In genomic region chr9:89675403-89675771, GRCh38 we compare ENCODE assay signal across 12 cellular contexts.
DNase-seq lines count a peak whose midpoint lies in the region; ATAC-seq and TF ChIP-seq lines count a peak whose summit lies in the region.
"Had no signal": no experiment of that assay in that cellular context is flagged by ENCODE, and none has a peak within 500 bp of the region (broad histone marks: within the 10 kb centered on the region; RNA-seq: fewer than 3 reads in every experiment).

No MANE protein-coding gene starts in this region.

- H3K4me3 ChIP-seq in left ventricle myocardium inferior, result no peak overlapping the region
- no peak overlapping the region for H3K4me3 ChIP-seq in neutrophil (ENCODE audit: low read depth in 1 of 2, low read length in 1 of 2)

- H3K27ac Mint-ChIP-seq in WTC11, result no peak overlapping the region
- H3K27ac Mint-ChIP-seq: activated CD8-positive, alpha-beta memory T cell treated with anti-CD3 and anti-CD28 coated beads, Interleukin-2, amount 10 ng/mL, durations not matched to agents 7 days and 5 days had no signal

- H3K4me3 Mint-ChIP-seq in WTC11, result no peak overlapping the region
- H3K4me3 Mint-ChIP-seq: activated CD8-positive, alpha-beta memory T cell treated with anti-CD3 and anti-CD28 coated beads, Interleukin-2, amount 10 ng/mL, durations not matched to agents 7 days and 5 days; type B pancreatic cell had no signal

- H3K9me3 ChIP-seq in left ventricle myocardium inferior (replicated peaks), result no peaks in the 10 kb centered on the region
- H3K9me3 ChIP-seq in neutrophil, result no peaks in the 10 kb centered on the region

- peaks cover 19% of the 10 kb centered on the region for H3K36me3 Mint-ChIP-seq in WTC11
- H3K36me3 Mint-ChIP-seq: type B pancreatic cell had no signal

- DNase-seq in WTC11 (ENCODE audit: low spot score), result no peak
- DNase-seq in left ventricle myocardium inferior, result peak; percentile 69
- no peak for DNase-seq in NCI-H2029 treated with DMSO at 0.1 percent for 48 hours (lab: John Stamatoyannopoulos, UW)
- no peak for DNase-seq in stimulated activated CD8-positive, alpha-beta memory T cell treated with anti-CD3 and anti-CD28 coated beads, Interleukin-4, amount 100 ng/mL, for 48 hours
- DNase-seq in MV-4-11 (lab: John Stamatoyannopoulos, UW), result no peak
- DNase-seq: activated CD8-positive, alpha-beta memory T cell treated with anti-CD3 and anti-CD28 coated beads, Interleukin-2, amount 10 ng/mL, durations not matched to agents 7 days and 5 days; IMR-90; NCI-H526 treated with DMSO at 0.1 percent for 48 hours had no signal

- H3K9me3 Mint-ChIP-seq in WTC11, result peaks cover 22% of the 10 kb centered on the region
- H3K9me3 Mint-ChIP-seq: type B pancreatic cell had no signal

- H3K27me3 Mint-ChIP-seq in WTC11 (ENCODE audit: low read depth), result peaks cover 21% of the 10 kb centered on the region

- ATAC-seq in WTC11, result no peak; the same call in 1 of the 2 replicates
- ATAC-seq in GM18520 (IDR thresholded peaks at IDR 0.05; ENCODE audit: unreplicated experiment), result no peak
- ATAC-seq: activated CD8-positive, alpha-beta memory T cell treated with anti-CD3 and anti-CD28 coated beads, Interleukin-2, amount 10 ng/mL, durations not matched to agents 7 days and 5 days had no signal

- peaks cover 49% of the 10 kb centered on the region for H3K4me1 ChIP-seq in left ventricle myocardium inferior
- peaks cover 36% of the 10 kb centered on the region in 2 experiments for H3K4me1 ChIP-seq in neutrophil (ENCODE audit: control insufficient read depth in 1 of 2, insufficient read depth in 1 of 2, low read depth in 1 of 2, low read length in 1 of 2)

- POLR2A ChIA-PET in WTC11 (lab: Charles Lee), result interaction anchor here (1.0 to 1.2 kb wide), 3 partner anchors 11 to 72 kb away, joined by 3 to 6 read pairs (median 4); partner anchors contain the start of gene GADD45G

- H3K27ac ChIP-seq in C4-2B (peak overlapping the region; percentile 61), left ventricle myocardium inferior (replicated peaks) (peak overlapping the region; percentile 84), neutrophil (peak overlapping the region; percentile 13)

- intact Hi-C loops in left ventricle myocardium inferior (cut with micrococcal nuclease), result no loop called here

- H3K27me3 ChIP-seq in left ventricle myocardium inferior (ENCODE audit: low read depth) (no peaks in the 10 kb centered on the region), neutrophil (no peaks in the 10 kb centered on the region)

- H3K36me3 ChIP-seq in left ventricle myocardium inferior (no peaks in the 10 kb centered on the region), neutrophil (no peaks in the 10 kb centered on the region)

- CTCF ChIA-PET in WTC11 (lab: Charles Lee), result interaction anchor here (0.7 to 1.8 kb wide), 7 partner anchors 15 to 82 kb away, joined by 3 to 23 read pairs (median 5); partner anchors contain the start of gene GADD45G

- no peak for TF ChIP-seq CTCF in C4-2B (conservative IDR thresholded peaks at IDR 0.05)
- TF ChIP-seq CTCF in WTC11 (IDR thresholded peaks at IDR 0.05), result no peak
- TF ChIP-seq CTCF in left ventricle myocardium inferior (IDR thresholded peaks at IDR 0.05; ENCODE audit: borderline replicate concordance), result no peak
- no peak for TF ChIP-seq CTCF in neutrophil (IDR thresholded peaks at IDR 0.05)

- H3K4me1 Mint-ChIP-seq in WTC11, result peaks cover 70% of the 10 kb centered on the region

TF ChIP-seq in WTC11, 78 proteins besides CTCF, POLR2A, EP300 and RAD21:
- no peak for TF ChIP-seq ZNF281 (CRISPR knock-in tag; IDR thresholded peaks at IDR 0.05)
- peak; percentile 14; the same call in 1 of the 2 replicates for TF ChIP-seq MAX (CRISPR knock-in tag; IDR thresholded peaks at IDR 0.05)

Comparison
In these comparisons a context has a peak if more than half of its experiments do, and no peak if none do; other contexts are left out.
1. H3K27ac ChIP-seq: peak in every context shown above with its lines; median percentile 84 in left ventricle myocardium inferior; 61 in C4-2B; 13 in neutrophil.